ENCODE assay signal across 19 cellular contexts in the genomic region with DNA sequence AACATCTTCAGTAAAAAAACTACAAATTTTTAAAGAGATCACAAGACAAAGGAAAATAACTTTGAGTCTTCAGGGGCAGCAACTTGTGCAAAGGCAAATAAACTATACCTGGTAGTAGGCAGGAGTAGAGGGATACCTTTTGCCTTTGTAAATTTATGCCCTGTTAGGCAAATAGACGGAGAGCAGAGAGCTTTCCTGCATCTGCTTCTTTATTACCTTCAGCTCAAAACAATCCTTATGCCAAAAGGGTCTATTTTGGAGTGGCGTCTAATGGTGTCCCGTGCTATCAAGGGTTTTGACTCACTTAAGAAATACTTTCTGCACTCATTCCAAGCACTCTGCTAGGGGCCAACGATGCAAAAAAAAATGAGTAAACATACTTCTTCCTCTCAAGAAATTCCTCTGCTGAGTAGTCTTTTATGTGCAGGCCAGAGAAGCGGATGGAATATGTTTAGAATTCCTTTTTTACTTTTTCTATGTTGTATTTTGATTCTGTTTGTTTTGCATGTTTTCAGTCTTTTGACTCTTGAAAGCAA.
"Had no signal": no experiment of that assay in that cellular context is flagged by ENCODE, and none has a peak within 500 bp of the region (broad histone marks: within the 10 kb centered on the region; RNA-seq: fewer than 3 reads in every experiment).

No MANE protein-coding gene starts in this region.

- DNase-seq: activated CD4-positive, alpha-beta T cell treated with anti-CD3 and anti-CD28 coated beads, Interleukin-2, amount 50 U/mL, for 48 hours; activated naive CD4-positive, alpha-beta T cell treated with anti-CD3 and anti-CD28 coated beads, Interleukin-2, amount 10 ng/mL, durations not matched to agents 7 days and 5 days; activated T-cell treated with anti-CD3 and anti-CD28 coated beads, Interleukin-2, amount 50 U/mL, for 1 hour; caudate nucleus; effector CD4-positive, alpha-beta T cell; esophagus squamous epithelium; left ventricle myocardium superior; nephron progenitor cell; occipital lobe; right cardiac atrium; small intestine; stimulated activated CD4-positive, alpha-beta T cell treated with anti-CD3 and anti-CD28 coated beads, Interleukin-4, amount 100 ng/mL, for 24 hours; stimulated activated naive CD4-positive, alpha-beta T cell treated with Interleukin-2 at 50 U/mL for 16 hours; substantia nigra; T-helper 17 cell; transverse colon; WERI-Rb-1 had no signal

- FAIRE-seq: endothelial cell of umbilical vein, islet of Langerhans, small intestine had no signal

- ATAC-seq: left ventricle myocardium superior, right cardiac atrium, T-helper 17 cell had no signal
